ENCODE assay signal across 18 cellular contexts in genomic region chr6:170453586-170454511, GRCh38.
"Had no signal": no experiment of that assay in that cellular context is flagged by ENCODE, and none has a peak within 500 bp of the region (broad histone marks: within the 10 kb centered on the region; RNA-seq: fewer than 3 reads in every experiment).

No MANE protein-coding gene starts in this region.

- H3K4me2 ChIP-seq: SK-N-SH had no signal

- H3K36me3 Mint-ChIP-seq: activated naive CD4-positive, alpha-beta T cell treated with anti-CD3 and anti-CD28 coated beads, Interleukin-2, amount 50 U/mL, for 72 hours had no signal

- ATAC-seq: activated naive CD4-positive, alpha-beta T cell treated with anti-CD3 and anti-CD28 coated beads, Interleukin-2, amount 50 U/mL, for 72 hours; activated T-cell treated with anti-CD3 and anti-CD28 coated beads, Interleukin-2, amount 50 U/mL, for 72 hours; effector memory CD8-positive, alpha-beta T cell; gastroesophageal sphincter had no signal

- H3K4me1 ChIP-seq: gastroesophageal sphincter, left lung, prostate gland, tibial artery had no signal

- H3K27me3 ChIP-seq: heart left ventricle, left lung, ovary, tibial artery had no signal

- H3K27ac ChIP-seq: gastroesophageal sphincter, heart left ventricle, left lung, ovary, prostate gland, tibial artery had no signal

- H3K4me3 ChIP-seq: gastroesophageal sphincter, heart left ventricle, left lung, ovary, prostate gland, tibial artery had no signal

- FAIRE-seq: colon had no signal

- H3K27ac Mint-ChIP-seq: activated CD4-positive, alpha-beta memory T cell treated with anti-CD3 and anti-CD28 coated beads, Interleukin-2, amount 10 ng/mL, durations not matched to agents 7 days and 5 days; activated CD4-positive, alpha-beta T cell treated with anti-CD3 and anti-CD28 coated beads, Interleukin-2, amount 10 ng/mL, durations not matched to agents 24 days and 14 days; activated T-cell treated with anti-CD3 and anti-CD28 coated beads, Interleukin-2, amount 50 U/mL, for 72 hours; stimulated activated naive CD8-positive, alpha-beta T cell treated with anti-CD3 and anti-CD28 coated beads, Interleukin-15, Interleukin-2, amounts not matched to agents 100 ng/mL and 50 ng/mL, for 24 hours had no signal

- H3K36me3 ChIP-seq: gastroesophageal sphincter, heart left ventricle, left lung, ovary, prostate gland, tibial artery had no signal

- DNase-seq: activated CD4-positive, alpha-beta memory T cell treated with anti-CD3 and anti-CD28 coated beads, Interleukin-2, amount 10 ng/mL, durations not matched to agents 7 days and 5 days; activated CD4-positive, alpha-beta T cell treated with anti-CD3 and anti-CD28 coated beads, Interleukin-2, amount 10 ng/mL, durations not matched to agents 24 days and 14 days; activated T-cell treated with anti-CD3 and anti-CD28 coated beads, Interleukin-2, amount 50 U/mL, for 72 hours; effector memory CD8-positive, alpha-beta T cell; heart left ventricle; ovary; SK-N-SH; stimulated activated CD4-positive, alpha-beta T cell treated with anti-CD3 and anti-CD28 coated beads, Interleukin-4, amount 100 ng/mL, for 4 hours; substantia nigra; tibial artery had no signal

- H3K9me3 Mint-ChIP-seq: activated CD4-positive, alpha-beta memory T cell treated with anti-CD3 and anti-CD28 coated beads, Interleukin-2, amount 10 ng/mL, durations not matched to agents 7 days and 5 days; activated CD4-positive, alpha-beta T cell treated with anti-CD3 and anti-CD28 coated beads, Interleukin-2, amount 10 ng/mL, durations not matched to agents 24 days and 14 days; neural crest cell had no signal

- H3K9ac ChIP-seq: SK-N-SH had no signal

- H3K9me3 ChIP-seq: gastroesophageal sphincter, heart left ventricle, left lung, ovary, prostate gland, SK-N-SH, tibial artery had no signal

- H3K4me3 Mint-ChIP-seq: activated CD4-positive, alpha-beta memory T cell treated with anti-CD3 and anti-CD28 coated beads, Interleukin-2, amount 10 ng/mL, durations not matched to agents 7 days and 5 days; activated CD4-positive, alpha-beta T cell treated with anti-CD3 and anti-CD28 coated beads, Interleukin-2, amount 10 ng/mL, durations not matched to agents 24 days and 14 days; activated T-cell treated with anti-CD3 and anti-CD28 coated beads, Interleukin-2, amount 50 U/mL, for 72 hours; central memory CD8-positive, alpha-beta T cell; effector memory CD8-positive, alpha-beta T cell; neural crest cell; stimulated activated naive CD8-positive, alpha-beta T cell treated with anti-CD3 and anti-CD28 coated beads, Interleukin-15, Interleukin-2, amounts not matched to agents 100 ng/mL and 50 ng/mL, for 24 hours had no signal

- H3K27me3 Mint-ChIP-seq: activated CD4-positive, alpha-beta memory T cell treated with anti-CD3 and anti-CD28 coated beads, Interleukin-2, amount 10 ng/mL, durations not matched to agents 7 days and 5 days; activated CD4-positive, alpha-beta T cell treated with anti-CD3 and anti-CD28 coated beads, Interleukin-2, amount 10 ng/mL, durations not matched to agents 24 days and 14 days; central memory CD8-positive, alpha-beta T cell; effector memory CD8-positive, alpha-beta T cell; stimulated activated naive CD8-positive, alpha-beta T cell treated with anti-CD3 and anti-CD28 coated beads, Interleukin-15, Interleukin-2, amounts not matched to agents 100 ng/mL and 50 ng/mL, for 24 hours had no signal
